1 cellular context compared by ENCODE assay signal in genomic region chr22:31445642-31446041, GRCh38.
A peak's percentile ranks its signal among the peaks of the same experiment; 100 is the strongest.
TF ChIP-seq lines count a peak whose summit lies in the region.

No MANE protein-coding gene starts in this region.

TF ChIP-seq in GM12878, 131 proteins besides CTCF, POLR2A, EP300 and RAD21:
- TF ChIP-seq, protein P1, sequence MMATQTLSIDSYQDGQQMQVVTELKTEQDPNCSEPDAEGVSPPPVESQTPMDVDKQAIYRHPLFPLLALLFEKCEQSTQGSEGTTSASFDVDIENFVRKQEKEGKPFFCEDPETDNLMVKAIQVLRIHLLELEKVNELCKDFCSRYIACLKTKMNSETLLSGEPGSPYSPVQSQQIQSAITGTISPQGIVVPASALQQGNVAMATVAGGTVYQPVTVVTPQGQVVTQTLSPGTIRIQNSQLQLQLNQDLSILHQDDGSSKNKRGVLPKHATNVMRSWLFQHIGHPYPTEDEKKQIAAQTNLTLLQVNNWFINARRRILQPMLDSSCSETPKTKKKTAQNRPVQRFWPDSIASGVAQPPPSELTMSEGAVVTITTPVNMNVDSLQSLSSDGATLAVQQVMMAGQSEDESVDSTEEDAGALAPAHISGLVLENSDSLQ (IDR thresholded peaks at IDR 0.05): no peak
- TF ChIP-seq BMI1 (IDR thresholded peaks at IDR 0.05; ENCODE audit: borderline replicate concordance) (no peak), JUNB (IDR thresholded peaks at IDR 0.05) (peak; percentile 36; the same call in 1 of the 2 replicates), HDAC2 (IDR thresholded peaks at IDR 0.05) (no peak)
TF ChIP-seq in GM12878: peak in this region for 1.
